ENCODE assay signal across 22 cellular contexts in the genomic region with DNA sequence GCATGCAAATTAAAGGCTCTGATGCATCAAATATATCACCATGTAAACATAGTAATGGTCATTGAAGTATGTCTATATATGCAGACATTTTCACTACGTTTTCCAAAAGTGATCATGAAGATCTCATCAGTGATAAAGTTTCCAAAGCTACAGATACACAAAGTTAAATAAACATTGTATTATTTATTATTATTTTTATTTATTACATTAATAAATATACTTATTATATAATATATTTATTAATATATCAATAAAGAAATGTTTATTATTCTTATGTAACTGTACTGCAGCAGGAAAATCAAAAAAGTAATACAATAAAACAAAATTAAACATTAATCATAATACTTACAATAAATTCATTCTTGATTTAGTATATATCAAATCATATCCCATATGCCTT.
A peak's percentile ranks its signal among the peaks of the same experiment; 100 is the strongest.
DNase-seq lines count a peak whose midpoint lies in the region; FAIRE-seq and TF ChIP-seq lines count a peak whose summit lies in the region.
"Had no signal": no experiment of that assay in that cellular context is flagged by ENCODE, and none has a peak within 500 bp of the region (broad histone marks: within the 10 kb centered on the region; RNA-seq: fewer than 3 reads in every experiment).

No MANE protein-coding gene starts in this region.

- TF ChIP-seq CTCF in kidney (IDR thresholded peaks at IDR 0.05; ENCODE audit: borderline replicate concordance, extremely low read depth, insufficient read depth) = no peak

- DNase-seq in kidney (no peak), NCI-H187 (lab: John Stamatoyannopoulos, UW) (no peak), NCI-H1436 treated with DMSO at 0.1 percent for 48 hours (lab: John Stamatoyannopoulos, UW) (no peak)
- no peak for DNase-seq in central memory CD4-positive, alpha-beta T cell
- DNase-seq: ACHN; AML-193; BE2C; CD4-positive, alpha-beta T cell; CD8-positive, alpha-beta memory T cell; DMS 273 treated with DMSO at 0.1 percent for 48 hours; DMS79; EL; GF-D8; H9 had no signal

- no peaks in the 10 kb centered on the region for H3K4me1 ChIP-seq in kidney (ENCODE audit: control insufficient read depth in 1 of 2, insufficient read depth in 1 of 2, low read depth in 1 of 2, low read length in 2 of 2)
- H3K4me1 ChIP-seq: A549; BE2C; BLaER1 treated with 17β-estradiol and CSF1 and Interleukin-3, amounts not matched to agents 10 nM and 100 nM had no signal

- peak; percentile 52 for FAIRE-seq in G401.6 (lab: Jason Lieb, UNC)
- peak; percentile 73 for FAIRE-seq in TTC549 (lab: Jason Lieb, UNC)
- FAIRE-seq in kidney (lab: Jason Lieb, UNC) = peak; percentile 70
- FAIRE-seq: A549, D721Med, GM12891, GM18507 had no signal

- no peak overlapping the region for H3K27ac ChIP-seq in kidney (ENCODE audit: low read depth in 2 of 2, low read length in 2 of 2)
- H3K27ac ChIP-seq: A549; BLaER1 treated with 17β-estradiol and CSF1 and Interleukin-3, amounts not matched to agents 10 nM and 100 nM had no signal

- intact Hi-C loops in kidney (cut with DNase I) = no loop called here

- H3K9me3 ChIP-seq in kidney (ENCODE audit: control insufficient read depth in 1 of 2, low read length in 2 of 2) = no peaks in the 10 kb centered on the region
- H3K9me3 ChIP-seq: A549; BE2C; BLaER1 treated with 17β-estradiol and CSF1 and Interleukin-3, amounts not matched to agents 10 nM and 100 nM had no signal

- no peaks in the 10 kb centered on the region for H3K36me3 ChIP-seq in kidney (ENCODE audit: control insufficient read depth in 1 of 2, insufficient read depth in 2 of 2, low read length in 2 of 2)
- H3K36me3 ChIP-seq: BE2C; BLaER1 treated with 17β-estradiol and CSF1 and Interleukin-3, amounts not matched to agents 10 nM and 100 nM had no signal

- H3K4me3 ChIP-seq in kidney (ENCODE audit: low read length in 2 of 2) = no peak overlapping the region
- H3K4me3 ChIP-seq: A549; BLaER1 treated with 17β-estradiol and CSF1 and Interleukin-3, amounts not matched to agents 10 nM and 100 nM; GM23338 had no signal

- no peak overlapping the region for H3K9ac ChIP-seq in kidney (ENCODE audit: low read length in 2 of 2)
- H3K9ac ChIP-seq: BLaER1 treated with 17β-estradiol and CSF1 and Interleukin-3, amounts not matched to agents 10 nM and 100 nM had no signal
